Comparison of ENCODE assay signal across 11 cellular contexts in the genomic region with DNA sequence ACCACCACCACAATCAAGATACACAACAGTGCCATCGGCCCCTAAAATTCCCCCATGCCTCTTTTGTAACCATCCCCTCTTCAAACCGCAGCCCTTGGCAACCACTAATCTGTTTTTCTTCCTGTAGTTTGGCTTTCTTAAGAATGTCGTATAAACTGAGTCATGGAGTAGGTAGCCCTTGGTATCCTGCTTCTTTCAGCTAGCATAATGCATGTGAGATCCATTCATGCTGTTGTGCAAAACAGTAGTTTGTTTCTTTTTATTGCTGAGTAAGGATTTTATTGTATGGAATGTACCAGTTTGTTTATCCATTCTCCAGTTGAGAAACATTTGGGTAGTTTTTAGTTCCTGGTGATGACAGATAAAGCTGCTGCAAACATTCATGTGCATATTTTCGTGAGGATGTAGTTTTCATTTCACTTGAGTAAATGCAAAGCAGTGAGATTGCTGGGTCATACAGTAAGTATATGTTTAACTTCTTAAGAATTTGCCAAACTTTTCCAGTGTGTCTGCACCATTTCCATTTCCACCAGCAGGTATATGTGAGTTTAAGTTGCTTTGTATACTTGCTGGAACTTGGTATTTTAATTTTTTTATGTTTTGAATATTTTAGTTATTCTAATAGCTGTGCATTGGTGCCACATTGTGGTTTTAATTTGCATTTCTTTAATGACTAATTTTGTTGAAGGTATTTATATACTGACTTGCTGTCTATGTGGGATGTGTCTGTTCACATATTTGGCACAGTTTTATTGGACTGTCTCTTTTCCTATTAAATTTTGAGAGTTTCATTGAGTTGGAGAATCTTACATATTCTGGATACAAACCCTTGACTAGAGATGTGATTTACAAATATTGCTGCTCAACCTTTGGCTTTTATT.
A peak's percentile ranks its signal among the peaks of the same experiment; 100 is the strongest.
DNase-seq lines count a peak whose midpoint lies in the region; ATAC-seq, FAIRE-seq and TF ChIP-seq lines count a peak whose summit lies in the region.
"Had no signal": no experiment of that assay in that cellular context is flagged by ENCODE, and none has a peak within 500 bp of the region (broad histone marks: within the 10 kb centered on the region; RNA-seq: fewer than 3 reads in every experiment).

No MANE protein-coding gene starts in this region.

- ATAC-seq in A549 (peak; percentile 34 to 82; a peak in 3 of 6 replicates), GM19463 (IDR thresholded peaks at IDR 0.05; ENCODE audit: unreplicated experiment) (peak; percentile 68)
- ATAC-seq: activated naive CD8-positive, alpha-beta T cell treated with anti-CD3 and anti-CD28 coated beads, Interleukin-2, amount 50 U/mL, for 24 hours; HCT116 had no signal

- H3F3A ChIP-seq in MM.1S (ENCODE audit: insufficient read depth, low read length), result no peaks in the 10 kb centered on the region

- no peak overlapping the region for H2AFZ ChIP-seq in MM.1S (ENCODE audit: low read length)

- peak overlapping the region; percentile 39 to 59 for H3K27ac ChIP-seq in A549
- H3K27ac ChIP-seq in MM.1S (ENCODE audit: low read length), result no peak overlapping the region
- no peak overlapping the region for H3K27ac ChIP-seq in tibial nerve
- H3K27ac ChIP-seq: BLaER1 treated with 17β-estradiol and CSF1 and Interleukin-3, amounts not matched to agents 10 nM and 100 nM had no signal

- H3K27me3 ChIP-seq in MM.1S (replicated peaks; ENCODE audit: insufficient read depth, low read length), result no peaks in the 10 kb centered on the region
- no peaks in the 10 kb centered on the region for H3K27me3 ChIP-seq in tibial nerve
- H3K27me3 ChIP-seq: BLaER1 treated with 17β-estradiol and CSF1 and Interleukin-3, amounts not matched to agents 10 nM and 100 nM had no signal

- no peak overlapping the region for H3K9ac ChIP-seq in MM.1S (ENCODE audit: low read length)
- H3K9ac ChIP-seq: BLaER1 treated with 17β-estradiol and CSF1 and Interleukin-3, amounts not matched to agents 10 nM and 100 nM had no signal

- H3K36me3 ChIP-seq in MM.1S (replicated peaks; ENCODE audit: insufficient read depth, low read length), result no peaks in the 10 kb centered on the region
- no peaks in the 10 kb centered on the region for H3K36me3 ChIP-seq in tibial nerve
- H3K36me3 ChIP-seq: BLaER1 treated with 17β-estradiol and CSF1 and Interleukin-3, amounts not matched to agents 10 nM and 100 nM had no signal

- TF ChIP-seq EP300 in A549 (IDR thresholded peaks at IDR 0.05) (no peak), tibial nerve (IDR thresholded peaks at IDR 0.05) (no peak)

- 4% methylated on average over 4 of the region's 4 CpGs for WGBS in A549 (ENCODE audit: missing lambda C conversion rate)
- WGBS in tibial nerve, 2 donors, result 26 to 31% methylated on average over 4 of the region's 4 CpGs

- TF ChIP-seq RAD21 in A549 (conservative IDR thresholded peaks at IDR 0.05 in 1 of 2, IDR thresholded peaks at IDR 0.05 in 1 of 2), result no peak

- POLR2A ChIA-PET in A549 (lab: Yijun Ruan, JAX), result no interaction called here

- H3K4me3 ChIP-seq in A549 (peak overlapping the region; percentile 15), MM.1S (ENCODE audit: low read length) (no peak overlapping the region), tibial nerve (no peak overlapping the region)
- H3K4me3 ChIP-seq: BLaER1 treated with 17β-estradiol and CSF1 and Interleukin-3, amounts not matched to agents 10 nM and 100 nM had no signal

- no peaks in the 10 kb centered on the region for H3K9me2 ChIP-seq in MM.1S (replicated peaks; ENCODE audit: insufficient read depth, low read length)

- H3K9me3 ChIP-seq in A549, result 0 out of 3 replicates have a peak, but pooled peaks cover 3% of the 10 kb centered on the region
- H3K9me3 ChIP-seq in MM.1S (replicated peaks; ENCODE audit: insufficient read depth, low read length), result no peaks in the 10 kb centered on the region
- H3K9me3 ChIP-seq in tibial nerve, result peaks cover 0 to 13% (median 0%) of the 10 kb centered on the region in 4 donors

- peak; percentile 63 for FAIRE-seq in A549 (lab: Jason Lieb, UNC)

- peaks cover 11% of the 10 kb centered on the region; the same call in 1 of the 3 replicates for H3K4me1 ChIP-seq in A549
- 0 out of 2 replicates have a peak, but pooled peaks cover 3% of the 10 kb centered on the region for H3K4me1 ChIP-seq in MM.1S (ENCODE audit: low read length)
- peaks cover 0 to 5% (median 0%) of the 10 kb centered on the region in 4 donors for H3K4me1 ChIP-seq in tibial nerve
- H3K4me1 ChIP-seq: BLaER1 treated with 17β-estradiol and CSF1 and Interleukin-3, amounts not matched to agents 10 nM and 100 nM had no signal

- H3K4me2 ChIP-seq in A549 (peak overlapping the region; percentile 74), MM.1S (ENCODE audit: low read depth, low read length) (peak overlapping the region; percentile 28; the same call in 1 of the 2 replicates)

- CTCF ChIA-PET in A549 (lab: Yijun Ruan, JAX), result no interaction called here

- TF ChIP-seq POLR2A in A549 (IDR thresholded peaks at IDR 0.05; ENCODE audit: low read length) (no peak), tibial nerve (IDR thresholded peaks at IDR 0.05) (no peak)

- peak in 1 of 2 experiments; percentile 55 for DNase-seq in A549 (ENCODE audit: low read depth in 1 of 2, low spot score in 1 of 2)
- DNase-seq in MM.1S, result no peak
- DNase-seq in dedifferentiated amniotic fluid mesenchymal stem cell (ENCODE audit: extremely low spot score), result peak; percentile 20
- DNase-seq in tibial nerve (ENCODE audit: low spot score in 2 of 2), result no peak
- no peak for DNase-seq in iPS-NIHi7 (ENCODE audit: extremely low spot score)
- no peak for DNase-seq in stimulated activated CD4-positive, alpha-beta T cell treated with anti-CD3 and anti-CD28 coated beads, Interleukin-4, amount 100 ng/mL, for 4 hours
- no peak for DNase-seq in NCI-H2227 (lab: John Stamatoyannopoulos, UW; ENCODE audit: unreplicated experiment)
- DNase-seq: activated naive CD8-positive, alpha-beta T cell treated with anti-CD3 and anti-CD28 coated beads, Interleukin-2, amount 50 U/mL, for 24 hours had no signal

- no peak for TF ChIP-seq CTCF in A549 (IDR thresholded peaks at IDR 0.05)
- TF ChIP-seq CTCF in MM.1S (IDR thresholded peaks at IDR 0.05; ENCODE audit: low read length), result no peak
- TF ChIP-seq CTCF in tibial nerve (IDR thresholded peaks at IDR 0.05), result no peak

- H3K79me2 ChIP-seq in MM.1S (ENCODE audit: low read length), result no peaks in the 10 kb centered on the region

- no peaks in the 10 kb centered on the region for H4K20me1 ChIP-seq in MM.1S (ENCODE audit: insufficient read depth, low read length)
- H4K20me1 ChIP-seq: BLaER1 treated with 17β-estradiol and CSF1 and Interleukin-3, amounts not matched to agents 10 nM and 100 nM had no signal

TF ChIP-seq in A549, 52 proteins besides CTCF, POLR2A, EP300 and RAD21:
- no peak for TF ChIP-seq RCOR1 (IDR thresholded peaks at IDR 0.05; ENCODE audit: low read depth, low read length)
- TF ChIP-seq CEBPB (IDR thresholded peaks at IDR 0.05), result peak in 1 of 2 experiments; percentile 51; a peak in 2 of 4 replicates
- no peak for TF ChIP-seq MAZ (IDR thresholded peaks at IDR 0.05; ENCODE audit: borderline replicate concordance, low read depth, low read length)
- no peak for TF ChIP-seq RFX5 (IDR thresholded peaks at IDR 0.05)
- TF ChIP-seq, protein P1, sequence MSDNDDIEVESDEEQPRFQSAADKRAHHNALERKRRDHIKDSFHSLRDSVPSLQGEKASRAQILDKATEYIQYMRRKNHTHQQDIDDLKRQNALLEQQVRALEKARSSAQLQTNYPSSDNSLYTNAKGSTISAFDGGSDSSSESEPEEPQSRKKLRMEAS (IDR thresholded peaks at IDR 0.05), result no peak
- TF ChIP-seq POLR2AphosphoS2 (conservative IDR thresholded peaks at IDR 0.05; ENCODE audit: low read length), result no peak
- TF ChIP-seq, protein P2, sequence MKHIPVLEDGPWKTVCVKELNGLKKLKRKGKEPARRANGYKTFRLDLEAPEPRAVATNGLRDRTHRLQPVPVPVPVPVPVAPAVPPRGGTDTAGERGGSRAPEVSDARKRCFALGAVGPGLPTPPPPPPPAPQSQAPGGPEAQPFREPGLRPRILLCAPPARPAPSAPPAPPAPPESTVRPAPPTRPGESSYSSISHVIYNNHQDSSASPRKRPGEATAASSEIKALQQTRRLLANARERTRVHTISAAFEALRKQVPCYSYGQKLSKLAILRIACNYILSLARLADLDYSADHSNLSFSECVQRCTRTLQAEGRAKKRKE (CRISPR knock-in tag; IDR thresholded peaks at IDR 0.05; ENCODE audit: low read depth), result no peak
- TF ChIP-seq ESRRA (IDR thresholded peaks at IDR 0.05; ENCODE audit: borderline replicate concordance, low read length), result no peak
- no peak for TF ChIP-seq FOSL2 (IDR thresholded peaks at IDR 0.05)
- TF ChIP-seq FOSL2 (CRISPR knock-in tag; IDR thresholded peaks at IDR 0.05), result peak; percentile 60
- no peak for TF ChIP-seq NR3C1 (IDR thresholded peaks at IDR 0.05)
- no peak for TF ChIP-seq HEYL (CRISPR knock-in tag; IDR thresholded peaks at IDR 0.05)
- peak; percentile 100 for TF ChIP-seq MAFK (IDR thresholded peaks at IDR 0.05; ENCODE audit: partially characterized antibody)
- peak; percentile 59 for TF ChIP-seq GATA3 (IDR thresholded peaks at IDR 0.05; ENCODE audit: borderline replicate concordance)
- no peak for TF ChIP-seq MYC (IDR thresholded peaks at IDR 0.05; ENCODE audit: borderline replicate concordance, low read length)

Comparison
In these comparisons a context has a peak if more than half of its experiments do, and no peak if none do; other contexts are left out.
1. H3K27ac ChIP-seq: peak in A549 (2 of 2); none in MM.1S (single experiment) and tibial nerve (0 of 4).